Comparison of ENCODE assay signal across 8 cellular contexts in genomic region chr10:110357252-110357780, GRCh38. TPM values are rescaled to one million over a fixed set of nuclear protein-coding genes. Genes with fewer than 3 reads are reported as not detected.
DNase-seq lines count a peak whose midpoint lies in the region; ATAC-seq, FAIRE-seq and TF ChIP-seq lines count a peak whose summit lies in the region.

No MANE protein-coding gene starts in this region.

- no peaks in the 10 kb centered on the region for H3K79me2 ChIP-seq in HepG2 (ENCODE audit: insufficient read depth, low read length)

- H3K4me2 ChIP-seq in HepG2 (ENCODE audit: low read depth, low read length): no peak overlapping the region

- FAIRE-seq in HepG2 (lab: Jason Lieb, UNC): no peak

- no peak overlapping the region for H3K27ac ChIP-seq in HepG2 (ENCODE audit: extremely low read length, insufficient read depth, low read length)
- peak overlapping the region in 1 of 3 donors; percentile 4 for H3K27ac ChIP-seq in right lobe of liver
- peak overlapping the region; percentile 74 for H3K27ac ChIP-seq in SJSA1

- no peak for TF ChIP-seq RAD21 in HepG2 (CRISPR knock-in tag; IDR thresholded peaks at IDR 0.05)

- POLR2A ChIA-PET in HepG2 (lab: Yijun Ruan, JAX): no interaction called here

- no peak overlapping the region for H2AFZ ChIP-seq in HepG2 (ENCODE audit: low read length)

- TF ChIP-seq CTCF in HepG2 (CRISPR knock-in tag; IDR thresholded peaks at IDR 0.05) (no peak), right lobe of liver (IDR thresholded peaks at IDR 0.05) (no peak), astrocyte of the cerebellum (IDR thresholded peaks at IDR 0.05; ENCODE audit: low read depth, low read length, missing control alignments) (no peak)

- H4K20me1 ChIP-seq in HepG2 (ENCODE audit: insufficient read depth, low read length): no peaks in the 10 kb centered on the region

- TF ChIP-seq POLR2A in HepG2 (IDR thresholded peaks at IDR 0.05; ENCODE audit: insufficient read depth in 1 of 2, low read depth in 2 of 2, low read length in 2 of 2) (no peak), right lobe of liver (IDR thresholded peaks at IDR 0.05) (no peak)

- peaks cover 14% of the 10 kb centered on the region for H3K4me1 ChIP-seq in HepG2 (ENCODE audit: insufficient read depth, low read length)
- H3K4me1 ChIP-seq in right lobe of liver: peaks cover 0 to 3% (median 0%) of the 10 kb centered on the region in 4 donors
- H3K4me1 ChIP-seq in SJSA1 (replicated peaks): peaks cover 53% of the 10 kb centered on the region

- DNase-seq in HepG2 (ENCODE audit: low spot score) (peak; percentile 30), right lobe of liver (no peak), SJSA1 (ENCODE audit: low read depth in 1 of 2, low spot score in 2 of 2) (peak; percentile 70 to 78), astrocyte of the cerebellum (ENCODE audit: low read depth) (peak; percentile 80), non-pigmented ciliary epithelial cell (ENCODE audit: low read depth) (peak; percentile 91), NCI-H1048 (lab: John Stamatoyannopoulos, UW) (no peak), NCI-H2227 (lab: John Stamatoyannopoulos, UW; ENCODE audit: unreplicated experiment) (no peak)

- TF ChIP-seq EP300 in HepG2 (IDR thresholded peaks at IDR 0.05; ENCODE audit: low read depth in 2 of 2, low read length in 2 of 2) (no peak), HepG2 (CRISPR knock-in tag; IDR thresholded peaks at IDR 0.05; ENCODE audit: borderline replicate concordance) (no peak)

- in situ Hi-C loops in HepG2 (cut with HindIII; ENCODE audit: extremely low pct_ligation_motif_present, low pct_unique_long_range_greater_than_20kb): no loop called here
- in situ Hi-C loops in astrocyte of the cerebellum (cut with HindIII; ENCODE audit: low sequenced_read_pairs): no loop called here

- H3K4me3 ChIP-seq in HepG2 (replicated peaks in 1 of 3; ENCODE audit: insufficient read depth in 1 of 3, low read depth in 2 of 3, low read length in 3 of 3): no peak overlapping the region
- H3K4me3 ChIP-seq in right lobe of liver: no peak overlapping the region
- H3K4me3 ChIP-seq in SJSA1: no peak overlapping the region
- H3K4me3 ChIP-seq in astrocyte of the cerebellum (ENCODE audit: low read depth, low read length): no peak overlapping the region

- H3K9me3 ChIP-seq in HepG2 (ENCODE audit: low read length): no peaks in the 10 kb centered on the region
- no peaks in the 10 kb centered on the region for H3K9me3 ChIP-seq in right lobe of liver
- H3K9me3 ChIP-seq in SJSA1 (replicated peaks): no peaks in the 10 kb centered on the region

- H3K36me3 ChIP-seq in HepG2 (replicated peaks in 1 of 2; ENCODE audit: control insufficient read depth in 1 of 2, insufficient read depth in 2 of 2, low read length in 2 of 2) (no peaks in the 10 kb centered on the region), right lobe of liver (no peaks in the 10 kb centered on the region), SJSA1 (no peaks in the 10 kb centered on the region)

- ATAC-seq in HepG2: no peak
- ATAC-seq in right lobe of liver: no peak
- no peak for ATAC-seq in HG03095 (IDR thresholded peaks at IDR 0.05; ENCODE audit: unreplicated experiment)

- H3K27me3 ChIP-seq in HepG2 (ENCODE audit: control insufficient read depth in 1 of 2, insufficient read depth in 2 of 2, low read length in 2 of 2): peaks cover 0 to 37% of the 10 kb centered on the region in 2 experiments; a peak in 3 of 5 replicates
- no peaks in the 10 kb centered on the region for H3K27me3 ChIP-seq in right lobe of liver
- no peaks in the 10 kb centered on the region for H3K27me3 ChIP-seq in SJSA1 (replicated peaks)

- H3K9ac ChIP-seq in HepG2 (ENCODE audit: insufficient read depth, low read depth, low read length): no peak overlapping the region

- CTCF ChIA-PET in HepG2 (lab: Yijun Ruan, JAX; ENCODE audit: low intra/inter-chr PET ratio, low total read pairs): interaction anchor here (4.1 kb wide), 1 partner anchor 189 kb away, joined by 27 read pairs; no protein-coding TSS in a partner anchor

- intact Hi-C loops in HepG2 (cut with micrococcal nuclease; ENCODE audit: unreplicated experiment) (no loop called here), right lobe of liver (cut with DNase I) (loop anchor here in 1 of 2 donors (10.0 kb wide), 1 partner anchor 187 kb away; no protein-coding TSS in a partner anchor)

- BruUV-seq in HepG2 (replicated peaks; lab: Mats Ljungman, UMichigan): no TSS peak

- WGBS in HepG2 (ENCODE audit: low lambda C conversion rate): 26% methylated on average over 17 of the region's 17 CpGs
- WGBS in right lobe of liver (ENCODE audit: insufficient coverage, low coverage, low lambda C conversion rate, missing lambda C conversion rate): 69% methylated on average over 16 of the region's 17 CpGs

TF ChIP-seq in HepG2, 621 proteins besides CTCF, POLR2A, EP300 and RAD21:
- no peak for TF ChIP-seq TBX3 (IDR thresholded peaks at IDR 0.05; ENCODE audit: borderline replicate concordance)
- TF ChIP-seq ATF5 (CRISPR knock-in tag; IDR thresholded peaks at IDR 0.05; ENCODE audit: low read depth): no peak
- TF ChIP-seq FOXC1 (CRISPR knock-in tag; IDR thresholded peaks at IDR 0.05; ENCODE audit: borderline replicate concordance): no peak
- no peak for TF ChIP-seq TEAD3 (CRISPR knock-in tag; optimal IDR thresholded peaks at IDR 0.05; ENCODE audit: borderline replicate concordance)
- TF ChIP-seq BHLHE40 (IDR thresholded peaks at IDR 0.05; ENCODE audit: low read length): peak; percentile 42; the same call in 1 of the 2 replicates

RNA-seq across cellular contexts. Expression of gene SMNDC1, which starts 52.6 kb away (rescaled TPM):
- total RNA-seq in HepG2 (2016; rRNA removed; fragmentation: Illumina TruSeq; extraction: Trizol) (8.9 and 15.3 TPM in 2 replicates), right lobe of liver (10 to 100 TPM in 2 of 6 experiments, 1 to 10 TPM in 4; 5.1 to 13.3 (median 9.1) TPM)
- 1.5 and 2.5 TPM in 2 replicates for total RNA-seq in HepG2 (2016; cell fraction: cytosol; rRNA removed; fragmentation: Illumina TruSeq; extraction: Trizol; ENCODE audit: low read depth)
- 9.3 and 15.3 TPM in 2 replicates for total RNA-seq in HepG2 (2016; cell fraction: insoluble cytoplasmic fraction; rRNA removed; fragmentation: Illumina TruSeq; extraction: Trizol)
- total RNA-seq in HepG2 (2016; cell fraction: membrane; rRNA removed; fragmentation: Illumina TruSeq; extraction: Trizol): 4.9 and 5.5 TPM in 2 replicates
- total RNA-seq in HepG2 (2016; cell fraction: nucleus; rRNA removed; fragmentation: Illumina TruSeq; extraction: Trizol): 20.1 and 21.4 TPM in 2 replicates
- 6.9 and 7.8 TPM in 2 replicates for polyA plus RNA-seq in HepG2 (2011; rRNA removed)
- 3.7 and 6.5 TPM in 2 replicates for polyA plus RNA-seq in HepG2 (2011; cell fraction: cytosol; rRNA removed)
- polyA plus RNA-seq in HepG2 (2011; cell fraction: nucleus; rRNA removed): 5.7 and 5.8 TPM in 2 replicates
- 17.7 and 22.3 TPM in 2 replicates for polyA plus RNA-seq in HepG2 (2012)
- polyA plus RNA-seq in HepG2 (2016; cell fraction: cytosol; fragmentation: Illumina TruSeq; extraction: Trizol; ENCODE audit: low read depth): 2.4 and 2.6 TPM in 2 replicates
- 31.2 and 41.1 TPM in 2 replicates for polyA plus RNA-seq in HepG2 (2016; cell fraction: insoluble cytoplasmic fraction; fragmentation: Illumina TruSeq; extraction: Trizol; ENCODE audit: low read depth)
- 5.8 and 6.7 TPM in 2 replicates for polyA plus RNA-seq in HepG2 (2016; cell fraction: membrane; fragmentation: Illumina TruSeq; extraction: Trizol; ENCODE audit: low read depth)
- 37.3 and 41.9 TPM in 2 replicates for polyA plus RNA-seq in HepG2 (2016; cell fraction: nucleus; fragmentation: Illumina TruSeq; extraction: Trizol; ENCODE audit: insufficient read depth, low read depth)
- 1.5 and 2.2 TPM in 2 replicates for polyA minus RNA-seq in HepG2 (2011; rRNA and poly(A)+ RNA removed; ENCODE audit: low replicate concordance)
- 8.6 and 10.4 TPM in 2 replicates for polyA minus RNA-seq in HepG2 (2011; cell fraction: cytosol; rRNA and poly(A)+ RNA removed)
- polyA minus RNA-seq in HepG2 (2011; cell fraction: nucleus; rRNA and poly(A)+ RNA removed): 30.1 and 30.3 TPM in 2 replicates
- total RNA-seq in SJSA1 (2014; rRNA removed; shearing (Covaris generic)): 4.0 and 6.6 TPM in 2 replicates

Comparison
In these comparisons a context has a peak if more than half of its experiments do, and no peak if none do; other contexts are left out.
1. DNase-seq: peak in HepG2 (single experiment), SJSA1 (2 of 2), astrocyte of the cerebellum (single experiment) and non-pigmented ciliary epithelial cell (single experiment); none in right lobe of liver (0 of 3), NCI-H1048 (single experiment) and NCI-H2227 (single experiment).